ENCODE assay signal across 26 cellular contexts in genomic region chr7:25908154-25908948, GRCh38.
"Had no signal": no experiment of that assay in that cellular context is flagged by ENCODE, and none has a peak within 500 bp of the region (broad histone marks: within the 10 kb centered on the region; RNA-seq: fewer than 3 reads in every experiment).

No MANE protein-coding gene starts in this region.

- H3K4me1 Mint-ChIP-seq: activated B cell treated with CpG ODN at 0.5 μM for 24 hours; activated naive CD4-positive, alpha-beta T cell treated with anti-CD3 and anti-CD28 coated beads, Interleukin-2, amount 10 ng/mL, durations not matched to agents 7 days and 5 days; natural killer cell; stimulated activated memory B cell treated with anti-CD40 and anti-IgM and Interleukin-4, amounts not matched to agents 10 μg/mL and 1 μg/mL and 100 μg/mL, for 72 hours had no signal

- H3K4me3 ChIP-seq: esophagus squamous epithelium, left ventricle myocardium inferior, lung, neural progenitor cell, psoas muscle, sigmoid colon, suprapubic skin, tibial artery, upper lobe of right lung had no signal

- H3K27ac ChIP-seq: esophagus squamous epithelium, left ventricle myocardium inferior, neural progenitor cell, parathyroid adenoma, psoas muscle, sigmoid colon, suprapubic skin, tibial artery, upper lobe of right lung had no signal

- H3K36me3 ChIP-seq: esophagus squamous epithelium, left ventricle myocardium inferior, neural progenitor cell, sigmoid colon, suprapubic skin, tibial artery, upper lobe of right lung had no signal

- H3K9me3 ChIP-seq: esophagus squamous epithelium, left ventricle myocardium inferior, psoas muscle, sigmoid colon, suprapubic skin, tibial artery, upper lobe of right lung had no signal

- ATAC-seq: natural killer cell; psoas muscle; stimulated activated memory B cell treated with anti-CD40 and anti-IgM and Interleukin-4, amounts not matched to agents 10 μg/mL and 1 μg/mL and 100 μg/mL, for 72 hours; upper lobe of right lung had no signal

- H3K9ac ChIP-seq: neural progenitor cell, parathyroid adenoma had no signal

- H3K4me1 ChIP-seq: esophagus squamous epithelium, left ventricle myocardium inferior, psoas muscle, sigmoid colon, suprapubic skin, tibial artery, upper lobe of right lung had no signal

- H3K79me2 ChIP-seq: parathyroid adenoma had no signal

- DNase-seq: activated B cell treated with CpG ODN at 0.5 μM for 24 hours; activated CD4-positive, alpha-beta T cell treated with anti-CD3 and anti-CD28 coated beads, Interleukin-2, amount 50 U/mL, for 4 hours; activated gamma-delta T cell; activated naive CD4-positive, alpha-beta T cell treated with anti-CD3 and anti-CD28 coated beads, Interleukin-2, amount 10 ng/mL, durations not matched to agents 7 days and 5 days; central memory CD4-positive, alpha-beta T cell; endodermal cell; esophagus squamous epithelium; kidney glomerular epithelial cell; left ventricle myocardium inferior; mesendoderm; natural killer cell; occipital lobe; psoas muscle; sigmoid colon; small intestine; stimulated activated CD4-positive, alpha-beta T cell treated with anti-CD3 and anti-CD28 coated beads, Interleukin-4, amount 100 ng/mL, for 24 hours; tibial artery; upper lobe of right lung had no signal

- H3K4me2 ChIP-seq: neural progenitor cell had no signal

- H3K9me3 Mint-ChIP-seq: activated B cell treated with CpG ODN at 0.5 μM for 24 hours; activated naive CD4-positive, alpha-beta T cell treated with anti-CD3 and anti-CD28 coated beads, Interleukin-2, amount 10 ng/mL, durations not matched to agents 7 days and 5 days; activated T-helper 1 cell treated with anti-CD3 and anti-CD28 coated beads, Interleukin-12 subunit alpha, Interleukin-12 subunit beta, Interleukin-2, Interleukin-4 antibody, amounts not matched to agents 30 ng/mL and 10 ng/mL and 1 ng/mL, durations not matched to agents 14 hours and 24 hours and 36 hours; dendritic cell treated with granulocyte-macrophage colony-stimulating factor and Interleukin-4, amounts not matched to agents 40 ng/mL and 50 ng/mL, for 4 days; endodermal cell; natural killer cell; neural progenitor cell; stimulated activated memory B cell treated with anti-CD40 and anti-IgM and Interleukin-4, amounts not matched to agents 10 μg/mL and 1 μg/mL and 100 μg/mL, for 72 hours; T-helper 2 cell treated with Interferon-gamma antibody and Interleukin-4, amounts not matched to agents 5 μg/mL and 100 μg/mL, for 36 hours had no signal

- H3K4me3 Mint-ChIP-seq: activated B cell treated with CpG ODN at 0.5 μM for 24 hours; activated naive CD4-positive, alpha-beta T cell treated with anti-CD3 and anti-CD28 coated beads, Interleukin-2, amount 10 ng/mL, durations not matched to agents 7 days and 5 days; activated T-helper 1 cell treated with anti-CD3 and anti-CD28 coated beads, Interleukin-12 subunit alpha, Interleukin-12 subunit beta, Interleukin-2, Interleukin-4 antibody, amounts not matched to agents 30 ng/mL and 10 ng/mL and 1 ng/mL, durations not matched to agents 14 hours and 24 hours and 36 hours; dendritic cell treated with granulocyte-macrophage colony-stimulating factor and Interleukin-4, amounts not matched to agents 40 ng/mL and 50 ng/mL, for 4 days; endodermal cell; natural killer cell; neural progenitor cell; stimulated activated memory B cell treated with anti-CD40 and anti-IgM and Interleukin-4, amounts not matched to agents 10 μg/mL and 1 μg/mL and 100 μg/mL, for 72 hours; T-helper 2 cell treated with Interferon-gamma antibody and Interleukin-4, amounts not matched to agents 5 μg/mL and 100 μg/mL, for 36 hours had no signal

- H3K27ac Mint-ChIP-seq: activated B cell treated with CpG ODN at 0.5 μM for 24 hours; activated naive CD4-positive, alpha-beta T cell treated with anti-CD3 and anti-CD28 coated beads, Interleukin-2, amount 10 ng/mL, durations not matched to agents 7 days and 5 days; activated T-helper 1 cell treated with anti-CD3 and anti-CD28 coated beads, Interleukin-12 subunit alpha, Interleukin-12 subunit beta, Interleukin-2, Interleukin-4 antibody, amounts not matched to agents 30 ng/mL and 10 ng/mL and 1 ng/mL, durations not matched to agents 14 hours and 24 hours and 36 hours; dendritic cell treated with granulocyte-macrophage colony-stimulating factor and Interleukin-4, amounts not matched to agents 40 ng/mL and 50 ng/mL, for 4 days; endodermal cell; natural killer cell; neural progenitor cell; stimulated activated memory B cell treated with anti-CD40 and anti-IgM and Interleukin-4, amounts not matched to agents 10 μg/mL and 1 μg/mL and 100 μg/mL, for 72 hours; T-helper 2 cell treated with Interferon-gamma antibody and Interleukin-4, amounts not matched to agents 5 μg/mL and 100 μg/mL, for 36 hours had no signal

- H3K27me3 ChIP-seq: neural progenitor cell, sigmoid colon, suprapubic skin had no signal

- H2AFZ ChIP-seq: neural progenitor cell, parathyroid adenoma had no signal

- H3K36me3 Mint-ChIP-seq: activated naive CD4-positive, alpha-beta T cell treated with anti-CD3 and anti-CD28 coated beads, Interleukin-2, amount 10 ng/mL, durations not matched to agents 7 days and 5 days; natural killer cell; neural progenitor cell; stimulated activated memory B cell treated with anti-CD40 and anti-IgM and Interleukin-4, amounts not matched to agents 10 μg/mL and 1 μg/mL and 100 μg/mL, for 72 hours had no signal
